6 cellular contexts compared by ENCODE assay signal in the genomic region with DNA sequence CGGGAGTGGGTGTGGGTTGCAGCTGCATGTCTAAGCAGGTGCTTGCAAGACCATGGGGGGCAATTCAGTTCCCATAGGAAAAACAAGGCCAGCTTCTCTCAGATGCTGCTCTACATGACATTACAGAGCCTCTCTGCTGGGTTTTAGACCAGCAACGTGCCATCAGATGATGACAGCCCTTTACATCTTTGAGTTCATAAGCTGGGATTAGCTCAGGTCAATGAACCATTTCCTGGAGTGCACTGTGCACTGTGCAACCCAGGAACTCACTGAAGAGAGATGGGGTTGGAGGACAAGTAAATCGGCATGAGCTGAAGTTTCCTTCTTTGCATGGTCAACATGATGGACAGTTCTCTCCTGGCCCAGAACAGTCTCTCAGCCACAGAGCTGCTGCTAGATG.
"Had no signal": no experiment of that assay in that cellular context is flagged by ENCODE, and none has a peak within 500 bp of the region (broad histone marks: within the 10 kb centered on the region; RNA-seq: fewer than 3 reads in every experiment).

No MANE protein-coding gene starts in this region.

- DNase-seq: H9, HCEC 1CT, KBM-7 had no signal

- FAIRE-seq: H1, H54, HepG2 had no signal
